Comparison of ENCODE assay signal across 14 cellular contexts in genomic region chr2:233451950-233452349, GRCh38.
"Had no signal": no experiment of that assay in that cellular context is flagged by ENCODE, and none has a peak within 500 bp of the region (broad histone marks: within the 10 kb centered on the region; RNA-seq: fewer than 3 reads in every experiment).

No MANE protein-coding gene starts in this region.

- H3K4me3 Mint-ChIP-seq: activated naive CD8-positive, alpha-beta T cell treated with anti-CD3 and anti-CD28 coated beads, Interleukin-2, amount 10 ng/mL, durations not matched to agents 7 days and 5 days; neural progenitor cell had no signal

- H3K9me3 Mint-ChIP-seq: activated naive CD8-positive, alpha-beta T cell treated with anti-CD3 and anti-CD28 coated beads, Interleukin-2, amount 10 ng/mL, durations not matched to agents 7 days and 5 days; neural progenitor cell had no signal

- ATAC-seq: foreskin keratinocyte, heart left ventricle, left lung, pancreas had no signal

- DNase-seq: activated CD4-positive, alpha-beta T cell treated with anti-CD3 and anti-CD28 coated beads, Interleukin-2, amount 50 U/mL, for 1 hour; activated CD4-positive, CD25-positive, alpha-beta regulatory T cell; aorta; esophagus squamous epithelium; foreskin keratinocyte; heart left ventricle; SK-N-SH; substantia nigra; T-helper 1 cell; upper lobe of left lung had no signal

- H3K27ac Mint-ChIP-seq: activated naive CD8-positive, alpha-beta T cell treated with anti-CD3 and anti-CD28 coated beads, Interleukin-2, amount 10 ng/mL, durations not matched to agents 7 days and 5 days; neural progenitor cell had no signal
